ENCODE assay signal across 9 cellular contexts in the genomic region with DNA sequence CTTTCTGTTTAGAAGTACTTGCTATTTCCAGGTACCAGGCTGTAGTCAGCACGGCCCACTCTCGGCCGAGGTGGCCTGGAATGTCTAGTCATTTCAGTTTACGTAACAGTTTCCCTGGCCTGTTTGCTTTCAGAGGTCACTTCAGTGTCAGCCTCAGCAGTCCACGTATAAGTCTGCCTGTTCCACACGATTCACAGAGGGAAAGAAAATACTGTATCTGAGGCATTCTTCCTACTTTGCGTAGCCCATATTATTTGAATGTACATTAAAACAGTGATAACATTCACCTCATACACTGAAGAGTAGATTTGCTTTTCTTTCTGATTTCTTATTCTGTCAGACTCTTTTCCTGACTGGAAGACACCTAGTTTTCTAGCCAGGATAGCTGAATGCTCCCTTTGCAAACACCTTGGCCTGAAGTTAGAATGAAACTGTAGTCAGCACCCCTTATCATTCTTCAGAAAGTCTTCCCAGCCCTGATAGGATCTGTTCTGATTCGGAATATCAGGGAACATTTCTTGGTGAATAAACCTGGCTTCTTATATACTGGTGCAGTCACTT.
DNase-seq lines count a peak whose midpoint lies in the region; TF ChIP-seq lines count a peak whose summit lies in the region.
"Had no signal": no experiment of that assay in that cellular context is flagged by ENCODE, and none has a peak within 500 bp of the region (broad histone marks: within the 10 kb centered on the region; RNA-seq: fewer than 3 reads in every experiment).

No MANE protein-coding gene starts in this region.

- no peaks in the 10 kb centered on the region for H3K9me3 ChIP-seq in prostate gland
- H3K9me3 ChIP-seq in CD8-positive, alpha-beta memory T cell (ENCODE audit: low read length) = no peaks in the 10 kb centered on the region

- peaks cover 13% of the 10 kb centered on the region for H3K36me3 Mint-ChIP-seq in activated naive CD8-positive, alpha-beta T cell treated with anti-CD3 and anti-CD28 coated beads for 36 hours
- peaks cover 0 to 3% (median 1%) of the 10 kb centered on the region in 3 donors for H3K36me3 Mint-ChIP-seq in CD8-positive, alpha-beta memory T cell

- CTCF ChIA-PET in CD8-positive, alpha-beta memory T cell (lab: Charles Lee) = no interaction called here

- TF ChIP-seq POLR2A in prostate gland (IDR thresholded peaks at IDR 0.05) = peak; percentile 17
- no peak for TF ChIP-seq POLR2A in lower leg skin (IDR thresholded peaks at IDR 0.05)

- H3K27me3 Mint-ChIP-seq in activated naive CD8-positive, alpha-beta T cell treated with anti-CD3 and anti-CD28 coated beads for 36 hours = no peaks in the 10 kb centered on the region
- no peaks in the 10 kb centered on the region for H3K27me3 Mint-ChIP-seq in CD8-positive, alpha-beta memory T cell
- H3K27me3 Mint-ChIP-seq: dendritic cell treated with granulocyte-macrophage colony-stimulating factor and Interleukin-4, amounts not matched to agents 40 ng/mL and 50 ng/mL, for 4 days had no signal

- intact Hi-C loops in prostate gland (cut with DNase I) = loop anchor here (2.0 to 5.0 kb wide), 3 partner anchors 40 to 135 kb away; no protein-coding TSS in a partner anchor
- intact Hi-C loops in lower leg skin (cut with DNase I; ENCODE audit: low total_unique reads) = loop anchor here (10.0 kb wide), 1 partner anchor 63 kb away; no protein-coding TSS in a partner anchor

- TF ChIP-seq CTCF in foreskin fibroblast (IDR thresholded peaks at IDR 0.05; ENCODE audit: low read depth, low read length) (no peak), prostate gland (IDR thresholded peaks at IDR 0.05) (no peak), lower leg skin (IDR thresholded peaks at IDR 0.05) (peak in 1 of 3 donors; percentile 59)

- H3K4me3 Mint-ChIP-seq in activated naive CD8-positive, alpha-beta T cell treated with anti-CD3 and anti-CD28 coated beads for 36 hours = no peak overlapping the region
- no peak overlapping the region for H3K4me3 Mint-ChIP-seq in CD8-positive, alpha-beta memory T cell
- H3K4me3 Mint-ChIP-seq: dendritic cell treated with granulocyte-macrophage colony-stimulating factor and Interleukin-4, amounts not matched to agents 40 ng/mL and 50 ng/mL, for 4 days had no signal

- POLR2A ChIA-PET in CD8-positive, alpha-beta memory T cell (lab: Charles Lee) = no interaction called here

- peaks cover 3% of the 10 kb centered on the region for H3K9me3 Mint-ChIP-seq in activated naive CD8-positive, alpha-beta T cell treated with anti-CD3 and anti-CD28 coated beads for 36 hours
- no peaks in the 10 kb centered on the region for H3K9me3 Mint-ChIP-seq in CD8-positive, alpha-beta memory T cell
- H3K9me3 Mint-ChIP-seq: dendritic cell treated with granulocyte-macrophage colony-stimulating factor and Interleukin-4, amounts not matched to agents 40 ng/mL and 50 ng/mL, for 4 days had no signal

- no peaks in the 10 kb centered on the region for H3K4me1 ChIP-seq in prostate gland (replicated peaks)
- H3K4me1 ChIP-seq in CD8-positive, alpha-beta memory T cell (ENCODE audit: insufficient read depth, low read length) = peaks cover 28% of the 10 kb centered on the region

- peak overlapping the region; percentile 79 to 83 for H3K27ac ChIP-seq in prostate gland
- no peak overlapping the region for H3K27ac ChIP-seq in CD8-positive, alpha-beta memory T cell (ENCODE audit: low read depth, low read length)

- H3K27ac Mint-ChIP-seq in activated naive CD8-positive, alpha-beta T cell treated with anti-CD3 and anti-CD28 coated beads for 36 hours = no peak overlapping the region
- H3K27ac Mint-ChIP-seq in CD8-positive, alpha-beta memory T cell = no peak overlapping the region
- H3K27ac Mint-ChIP-seq: dendritic cell treated with granulocyte-macrophage colony-stimulating factor and Interleukin-4, amounts not matched to agents 40 ng/mL and 50 ng/mL, for 4 days had no signal

- H3K36me3 ChIP-seq in prostate gland = no peaks in the 10 kb centered on the region
- no peaks in the 10 kb centered on the region for H3K36me3 ChIP-seq in CD8-positive, alpha-beta memory T cell (ENCODE audit: insufficient read depth, low read length)

- DNase-seq in ELR (ENCODE audit: low read depth) = peak; percentile 88
- DNase-seq in SHP77 treated with DMSO at 0.1 percent for 48 hours (lab: John Stamatoyannopoulos, UW) = peak; percentile 64
- DNase-seq in foreskin fibroblast = peak; percentile 53 to 68
- peak; percentile 67 for DNase-seq in prostate gland (ENCODE audit: low spot score)
- DNase-seq in UCSD-AML1 (lab: John Stamatoyannopoulos, UW; ENCODE audit: unreplicated experiment) = no peak
- no peak for DNase-seq in activated naive CD8-positive, alpha-beta T cell treated with anti-CD3 and anti-CD28 coated beads for 36 hours
- no peak for DNase-seq in lower leg skin (ENCODE audit: low spot score in 2 of 2)
- no peak for DNase-seq in CD8-positive, alpha-beta memory T cell

- no peak overlapping the region for H3K4me3 ChIP-seq in foreskin fibroblast (ENCODE audit: low read depth in 1 of 2, low read length in 2 of 2)
- H3K4me3 ChIP-seq in prostate gland = no peak overlapping the region
- H3K4me3 ChIP-seq in lower leg skin (ENCODE audit: low read depth, poor library complexity, severe bottlenecking) = no peak overlapping the region
- no peak overlapping the region for H3K4me3 ChIP-seq in CD8-positive, alpha-beta memory T cell (ENCODE audit: low read length)

- no peaks in the 10 kb centered on the region for H3K27me3 ChIP-seq in prostate gland (replicated peaks; ENCODE audit: insufficient read depth)
- H3K27me3 ChIP-seq in CD8-positive, alpha-beta memory T cell (ENCODE audit: insufficient read depth, low read length, poor library complexity, severe bottlenecking) = no peaks in the 10 kb centered on the region

- whole genome bisulfite sequencing in prostate gland = 9% methylated on average over 8 of the region's 8 CpGs
- 25 to 26% methylated on average over 8 of the region's 8 CpGs for WGBS in lower leg skin, 2 donors

- peaks cover 40% of the 10 kb centered on the region for H3K4me1 Mint-ChIP-seq in activated naive CD8-positive, alpha-beta T cell treated with anti-CD3 and anti-CD28 coated beads for 36 hours
- peaks cover 38 to 51% (median 50%) of the 10 kb centered on the region in 3 donors for H3K4me1 Mint-ChIP-seq in CD8-positive, alpha-beta memory T cell

Comparison
In these comparisons a context has a peak if more than half of its experiments do, and no peak if none do; other contexts are left out.
1. DNase-seq: peak in ELR (single experiment), SHP77 treated with DMSO at 0.1 percent for 48 hours (single experiment), foreskin fibroblast (2 of 2) and prostate gland (single experiment); none in UCSD-AML1 (single experiment), activated naive CD8-positive, alpha-beta T cell treated with anti-CD3 and anti-CD28 coated beads for 36 hours (single experiment), lower leg skin (0 of 2) and CD8-positive, alpha-beta memory T cell (0 of 5).